In the genomic region with DNA sequence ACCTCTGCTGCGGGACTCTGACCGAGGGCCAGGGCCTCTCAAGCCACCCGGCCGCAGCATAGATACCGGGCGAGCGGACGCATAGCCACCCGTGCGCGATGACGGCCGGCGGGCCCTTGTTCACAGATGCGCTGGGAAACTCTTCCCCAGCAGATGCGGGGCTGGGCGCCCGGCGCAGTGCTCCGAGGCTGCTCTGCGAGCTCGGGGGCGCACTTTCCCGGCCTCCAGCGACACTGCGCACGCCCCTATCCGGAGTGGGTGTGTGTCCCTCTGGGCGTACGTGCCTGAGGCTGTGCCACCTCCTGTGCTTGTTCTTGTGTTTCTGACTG, we compare ENCODE assay signal across 9 cellular contexts.
DNase-seq lines count a peak whose midpoint lies in the region; ATAC-seq, FAIRE-seq and TF ChIP-seq lines count a peak whose summit lies in the region.
"Had no signal": no experiment of that assay in that cellular context is flagged by ENCODE, and none has a peak within 500 bp of the region (broad histone marks: within the 10 kb centered on the region; RNA-seq: fewer than 3 reads in every experiment).

No MANE protein-coding gene starts in this region.

- peaks cover 12% of the 10 kb centered on the region for H3K4me1 ChIP-seq in endothelial cell of umbilical vein (ENCODE audit: control insufficient read depth, extremely low read depth, insufficient read depth, low read length)

- peak; percentile 75 for DNase-seq in NCI-H748 (lab: John Stamatoyannopoulos, UW; ENCODE audit: unreplicated experiment)
- DNase-seq in NCI-H748 treated with DMSO at 0.1 percent for 48 hours (lab: John Stamatoyannopoulos, UW) = no peak
- DNase-seq in HuH-7 (ENCODE audit: low spot score) = peak; percentile 20
- no peak for DNase-seq in endothelial cell of umbilical vein (ENCODE audit: low read depth, low spot score)
- peak in 32 of 56 donors; percentile 8 to 80 (median 48) for DNase-seq in nucleus accumbens (lab: John Stamatoyannopoulos, UW)
- DNase-seq in GF-D8 (lab: John Stamatoyannopoulos, UW) = no peak
- no peak for DNase-seq in NCI-H1694 (lab: John Stamatoyannopoulos, UW)

- no peaks in the 10 kb centered on the region for H3K9me1 ChIP-seq in endothelial cell of umbilical vein (replicated peaks; ENCODE audit: control insufficient read depth, extremely low read depth, insufficient read depth, low read length)

- H4K20me1 ChIP-seq in endothelial cell of umbilical vein (replicated peaks; ENCODE audit: control insufficient read depth, extremely low read depth, insufficient read depth, low read length) = no peaks in the 10 kb centered on the region

- peak overlapping the region; percentile 16 to 58 (median 32) for H3K4me3 ChIP-seq in endothelial cell of umbilical vein (replicated peaks in 1 of 3; ENCODE audit: insufficient read depth in 1 of 3, low read depth in 1 of 3, low read length in 3 of 3)

- peak overlapping the region; percentile 88 for H3K4me2 ChIP-seq in endothelial cell of umbilical vein (ENCODE audit: insufficient read depth, low read length)

- BruUV-seq in endothelial cell of umbilical vein (replicated peaks; lab: Mats Ljungman, UMichigan) = no TSS peak

- H3K79me2 ChIP-seq in endothelial cell of umbilical vein (ENCODE audit: control insufficient read depth, insufficient read depth, low read length) = no peaks in the 10 kb centered on the region

- no peak overlapping the region for H3K27ac ChIP-seq in endothelial cell of umbilical vein (ENCODE audit: insufficient read depth, low read depth, low read length)

- TF ChIP-seq CTCF in endothelial cell of umbilical vein (IDR thresholded peaks at IDR 0.05; ENCODE audit: extremely low read depth in 1 of 2, insufficient read depth in 1 of 2, low read depth in 1 of 2, low read length in 2 of 2) = peak in 1 of 2 donors; percentile 26

- H3K9me3 ChIP-seq in endothelial cell of umbilical vein (replicated peaks; ENCODE audit: control insufficient read depth, insufficient read depth, low read length) = no peaks in the 10 kb centered on the region

- H2AFZ ChIP-seq in endothelial cell of umbilical vein (ENCODE audit: low read depth, low read length) = peak overlapping the region; percentile 87

- H3K9ac ChIP-seq in endothelial cell of umbilical vein (replicated peaks; ENCODE audit: extremely low read depth, insufficient read depth, low read length) = no peak overlapping the region

- intact Hi-C loops in endothelial cell of umbilical vein (cut with micrococcal nuclease) = loop anchor here (1.0 to 10.0 kb wide), 3 partner anchors 25 to 399 kb away; no protein-coding TSS in a partner anchor

- H3K27me3 ChIP-seq in endothelial cell of umbilical vein (ENCODE audit: control insufficient read depth in 2 of 2, insufficient read depth in 2 of 2, low read length in 2 of 2) = peaks cover 19 to 32% of the 10 kb centered on the region in 2 experiments

- POLR2A ChIA-PET in endothelial cell of umbilical vein (lab: Charles Lee) = no interaction called here

- no peak for ATAC-seq in GM21526 (IDR thresholded peaks at IDR 0.05; ENCODE audit: low FRiP score, unreplicated experiment)

- no peaks in the 10 kb centered on the region for H3K36me3 ChIP-seq in endothelial cell of umbilical vein (ENCODE audit: control insufficient read depth in 2 of 2, extremely low read depth in 1 of 2, insufficient read depth in 2 of 2, low read length in 2 of 2)

- CTCF ChIA-PET in endothelial cell of umbilical vein (lab: Charles Lee) = interaction anchor here (1.0 to 3.9 kb wide), 8 partner anchors 15 to 274 kb away, joined by 3 to 16 read pairs (median 4); no protein-coding TSS in a partner anchor

- dilution Hi-C loops in endothelial cell of umbilical vein (cut with MboI; ENCODE audit: extremely low pct_ligation_motif_present, low sequenced_read_pairs) = no loop called here

- FAIRE-seq in endothelial cell of umbilical vein (lab: Jason Lieb, UNC) = no peak
- FAIRE-seq: G401.6 had no signal

- TF ChIP-seq POLR2A in endothelial cell of umbilical vein (IDR thresholded peaks at IDR 0.05; ENCODE audit: low read depth, low read length) = no peak

TF ChIP-seq in endothelial cell of umbilical vein, 7 proteins besides CTCF, POLR2A, EP300 and RAD21:
- TF ChIP-seq, protein P1, sequence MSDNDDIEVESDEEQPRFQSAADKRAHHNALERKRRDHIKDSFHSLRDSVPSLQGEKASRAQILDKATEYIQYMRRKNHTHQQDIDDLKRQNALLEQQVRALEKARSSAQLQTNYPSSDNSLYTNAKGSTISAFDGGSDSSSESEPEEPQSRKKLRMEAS (IDR thresholded peaks at IDR 0.05; ENCODE audit: insufficient read depth, insufficient read length) = no peak
- no peak for TF ChIP-seq EZH2 (IDR thresholded peaks at IDR 0.05; ENCODE audit: borderline replicate concordance, low read depth, low read length, severe bottlenecking)
- TF ChIP-seq GATA2 (IDR thresholded peaks at IDR 0.05; ENCODE audit: insufficient read depth, insufficient read length, low read depth, low read length) = no peak
- TF ChIP-seq POLR2AphosphoS5 (IDR thresholded peaks at IDR 0.05; ENCODE audit: insufficient read depth, low read depth, low read length) = no peak
- no peak for TF ChIP-seq JUN (IDR thresholded peaks at IDR 0.05; ENCODE audit: borderline replicate concordance, insufficient read depth, insufficient read length, low read depth)
- TF ChIP-seq MYC (IDR thresholded peaks at IDR 0.05; ENCODE audit: low read depth, low read length) = no peak
- no peak for TF ChIP-seq FOS (IDR thresholded peaks at IDR 0.05; ENCODE audit: borderline replicate concordance, insufficient read depth, low read length)

Comparison
In these comparisons a context has a peak if more than half of its experiments do, and no peak if none do; other contexts are left out.
1. DNase-seq: peak in NCI-H748 (single experiment), HuH-7 (single experiment) and nucleus accumbens (32 of 56); none in NCI-H748 treated with DMSO at 0.1 percent for 48 hours (single experiment), endothelial cell of umbilical vein (single experiment), GF-D8 (single experiment) and NCI-H1694 (single experiment).